ENCODE assay signal across 3 cellular contexts in the genomic region with DNA sequence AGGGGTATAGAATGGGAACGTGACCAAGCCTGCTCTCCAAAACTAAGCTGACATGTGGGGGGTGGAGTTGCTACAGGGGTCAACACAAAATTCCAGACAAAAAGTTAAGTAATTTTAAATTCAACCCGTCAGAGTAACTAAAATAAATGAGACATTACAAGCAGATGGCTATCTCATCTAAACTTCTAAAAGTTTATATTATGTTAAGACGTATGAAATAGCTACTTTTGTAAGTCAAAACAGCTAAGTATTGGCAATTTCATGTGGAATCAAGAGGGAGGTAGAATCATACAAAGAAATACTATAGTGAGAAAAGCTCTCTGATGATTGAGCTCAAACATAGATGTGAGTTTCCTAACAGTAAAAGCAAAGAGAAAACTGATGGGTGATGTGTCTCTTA.
"Had no signal": no experiment of that assay in that cellular context is flagged by ENCODE, and none has a peak within 500 bp of the region (broad histone marks: within the 10 kb centered on the region; RNA-seq: fewer than 3 reads in every experiment).

No MANE protein-coding gene starts in this region.

- H3K4me3 ChIP-seq: GM12878 had no signal

- ATAC-seq: GM12878 had no signal

- DNase-seq: GDM1, GF-D8 had no signal
